In the genomic region with DNA sequence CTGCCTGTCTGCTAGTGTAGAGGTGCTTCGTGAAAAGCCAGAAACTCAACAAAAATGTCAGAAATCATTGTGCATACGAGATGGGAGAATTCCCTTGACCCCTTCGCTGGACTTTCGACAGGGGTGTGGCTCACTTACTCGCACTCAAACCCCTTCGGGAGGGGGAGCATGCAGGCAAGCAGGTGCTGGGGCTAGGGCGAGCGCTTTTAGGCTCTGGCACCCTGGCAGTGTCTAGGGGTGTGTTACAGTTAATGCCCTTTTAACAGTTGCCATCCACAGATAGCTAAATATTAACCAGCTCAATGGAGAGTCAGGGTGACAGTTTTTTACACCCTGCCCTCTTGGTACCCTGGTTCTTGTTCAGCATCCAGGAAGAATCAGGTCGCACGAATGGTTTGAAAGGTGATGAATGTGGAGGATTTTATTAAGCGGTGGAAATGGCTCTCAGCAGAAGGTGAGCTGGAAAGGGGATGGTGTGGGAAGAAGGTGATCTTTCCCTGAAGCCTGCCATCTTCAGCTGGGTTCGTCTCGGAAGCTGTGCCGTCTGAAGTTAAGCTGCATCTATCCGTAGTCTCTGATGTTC, we compare ENCODE assay signal across 29 cellular contexts. TPM values are rescaled to one million over a fixed set of nuclear protein-coding genes. Genes with fewer than 3 reads are reported as not detected.
DNase-seq lines count a peak whose midpoint lies in the region; ATAC-seq and TF ChIP-seq lines count a peak whose summit lies in the region.
"Had no signal": no experiment of that assay in that cellular context is flagged by ENCODE, and none has a peak within 500 bp of the region (broad histone marks: within the 10 kb centered on the region; RNA-seq: fewer than 3 reads in every experiment).

No MANE protein-coding gene starts in this region.

- no peak overlapping the region for H3K9ac ChIP-seq in trophoblast cell (ENCODE audit: low read length)
- H3K9ac ChIP-seq: BLaER1 treated with 17β-estradiol and CSF1 and Interleukin-3, amounts not matched to agents 10 nM and 100 nM; KMS-11; SK-N-SH had no signal

- no peak overlapping the region for H4K8ac ChIP-seq in trophoblast cell (ENCODE audit: low read depth, low read length)

- H3K9me3 ChIP-seq in Peyer's patch (peaks cover 0 to 5% (median 0%) of the 10 kb centered on the region in 4 donors), testis (no peaks in the 10 kb centered on the region), trophoblast cell (ENCODE audit: insufficient read depth, low read depth, low read length) (peaks cover 1% of the 10 kb centered on the region)
- H3K9me3 ChIP-seq: HAP-1, SK-N-SH had no signal

- H3K4me3 ChIP-seq in Peyer's patch (no peak overlapping the region), testis (no peak overlapping the region), trophoblast cell (ENCODE audit: low read depth, low read length) (no peak overlapping the region)
- H3K4me3 ChIP-seq: ascending aorta; BLaER1 treated with 17β-estradiol and CSF1 and Interleukin-3, amounts not matched to agents 10 nM and 100 nM; cardiac muscle cell; HAP-1; left ventricle myocardium inferior; psoas muscle had no signal

- H3K23ac ChIP-seq in trophoblast cell (ENCODE audit: low read length), result no peak overlapping the region

- H3K27ac ChIP-seq in Peyer's patch, result no peak overlapping the region
- H3K27ac ChIP-seq in testis, result no peak overlapping the region
- H3K27ac ChIP-seq in trophoblast cell (ENCODE audit: low read depth, low read length), result no peak overlapping the region
- H3K27ac ChIP-seq: ascending aorta; BLaER1 treated with 17β-estradiol and CSF1 and Interleukin-3, amounts not matched to agents 10 nM and 100 nM; cardiac muscle cell; KMS-11; left ventricle myocardium inferior; psoas muscle had no signal

- DNase-seq in Peyer's patch, result peak in 2 of 3 donors; percentile 51 to 53
- DNase-seq in activated CD8-positive, alpha-beta memory T cell treated with anti-CD3 and anti-CD28 coated beads, Interleukin-2, amount 50 U/mL, for 48 hours, result peak; percentile 13
- DNase-seq in mesenteric fat pad (ENCODE audit: low spot score), result peak; percentile 47
- DNase-seq in testis, result peak; percentile 4
- no peak for DNase-seq in NCI-H128 (lab: John Stamatoyannopoulos, UW; ENCODE audit: unreplicated experiment)
- no peak for DNase-seq in trophoblast cell
- DNase-seq: activated CD4-positive, alpha-beta memory T cell treated with anti-CD3 and anti-CD28 coated beads, Interleukin-2, amount 10 ng/mL, durations not matched to agents 7 days and 5 days; activated naive CD8-positive, alpha-beta T cell treated with anti-CD3 and anti-CD28 coated beads, Interleukin-2, amount 10 ng/mL, durations not matched to agents 7 days and 5 days; activated T-cell treated with anti-CD3 and anti-CD28 coated beads for 4 hours; cortex of kidney; erythroblast; glutamatergic neuron; left ventricle myocardium inferior; NCI-H1417; NCI-H2029 treated with DMSO at 0.1 percent for 48 hours; NCI-H526 treated with DMSO at 0.1 percent for 48 hours; NK-92 treated with Interleukin-12 subunit alpha and Interleukin-12 subunit beta, amount 100 ng/mL, for 24 hours; PC-3; psoas muscle; SK-N-SH; stimulated activated naive B cell treated with anti-CD40 and anti-IgM and Interleukin-4, amounts not matched to agents 10 μg/mL and 1 μg/mL and 100 μg/mL, for 72 hours had no signal

- H3K4me2 ChIP-seq in trophoblast cell (ENCODE audit: low read length), result no peak overlapping the region
- H3K4me2 ChIP-seq: BLaER1 treated with 17β-estradiol and CSF1 and Interleukin-3, amounts not matched to agents 10 nM and 100 nM; KMS-11; SK-N-SH had no signal

- 87 to 88% methylated on average over 15 of the region's 15 CpGs for WGBS in testis, 2 donors
- WGBS in trophoblast cell (ENCODE audit: extremely low coverage, insufficient coverage, insufficient read length), result no CpG with 5 or more reads among the region's 15 CpGs

- TF ChIP-seq CTCF in Peyer's patch (IDR thresholded peaks at IDR 0.05) (no peak), testis (IDR thresholded peaks at IDR 0.05) (no peak)

- H3K4me1 ChIP-seq in Peyer's patch, result peaks cover 0 to 6% (median 0%) of the 10 kb centered on the region in 4 donors
- no peaks in the 10 kb centered on the region for H3K4me1 ChIP-seq in testis
- H3K4me1 ChIP-seq in trophoblast cell (ENCODE audit: control insufficient read depth in 1 of 2, insufficient read depth in 2 of 2, low read length in 2 of 2), result no peaks in the 10 kb centered on the region
- H3K4me1 ChIP-seq: ascending aorta; BLaER1 treated with 17β-estradiol and CSF1 and Interleukin-3, amounts not matched to agents 10 nM and 100 nM; HAP-1; left ventricle myocardium inferior; psoas muscle had no signal

- H3K79me1 ChIP-seq in trophoblast cell (ENCODE audit: low read length), result no peaks in the 10 kb centered on the region

- ATAC-seq in GM21515 (IDR thresholded peaks at IDR 0.05; ENCODE audit: unreplicated experiment), result no peak
- ATAC-seq: activated CD4-positive, CD25-positive, alpha-beta regulatory T cell treated with anti-CD3 and anti-CD28 coated beads, Interleukin-2, amount 50 U/mL, for 24 hours; PC-3; psoas muscle; Right ventricle myocardium inferior; stimulated activated naive B cell treated with anti-CD40 and anti-IgM and Interleukin-4, amounts not matched to agents 10 μg/mL and 1 μg/mL and 100 μg/mL, for 72 hours had no signal

- no peak overlapping the region for H2BK5ac ChIP-seq in trophoblast cell (ENCODE audit: low read depth, low read length, poor library complexity)

- H3K79me2 ChIP-seq in trophoblast cell (ENCODE audit: control insufficient read depth, insufficient read depth, low read length, poor library complexity), result no peaks in the 10 kb centered on the region

- H4K12ac ChIP-seq in trophoblast cell (ENCODE audit: low read depth, low read length), result no peak overlapping the region

- no peak overlapping the region for H4K91ac ChIP-seq in trophoblast cell (ENCODE audit: low read depth, low read length)

- TF ChIP-seq POLR2A in Peyer's patch (IDR thresholded peaks at IDR 0.05) (no peak), testis (IDR thresholded peaks at IDR 0.05) (no peak)

- no peak overlapping the region for H2AFZ ChIP-seq in trophoblast cell (ENCODE audit: insufficient read depth, low read length, poor library complexity)

- no peaks in the 10 kb centered on the region for H3K36me3 ChIP-seq in Peyer's patch
- H3K36me3 ChIP-seq in testis (ENCODE audit: low read depth, missing control alignments), result no peaks in the 10 kb centered on the region
- H3K36me3 ChIP-seq in trophoblast cell (ENCODE audit: control insufficient read depth in 1 of 2, insufficient read depth in 2 of 2, low read length in 2 of 2), result no peaks in the 10 kb centered on the region
- H3K36me3 ChIP-seq: ascending aorta; BLaER1 treated with 17β-estradiol and CSF1 and Interleukin-3, amounts not matched to agents 10 nM and 100 nM; cardiac muscle cell; HAP-1; left ventricle myocardium inferior had no signal

- H2BK12ac ChIP-seq in trophoblast cell (ENCODE audit: low read length), result no peak overlapping the region

- H3K14ac ChIP-seq in trophoblast cell (ENCODE audit: low read length), result no peak overlapping the region

- no peaks in the 10 kb centered on the region for H3K27me3 ChIP-seq in Peyer's patch
- H3K27me3 ChIP-seq in testis, result no peaks in the 10 kb centered on the region
- no peaks in the 10 kb centered on the region for H3K27me3 ChIP-seq in trophoblast cell (ENCODE audit: insufficient read depth, low read length)
- H3K27me3 ChIP-seq: ascending aorta; BLaER1 treated with 17β-estradiol and CSF1 and Interleukin-3, amounts not matched to agents 10 nM and 100 nM; cardiac muscle cell had no signal

- intact Hi-C loops in testis (cut with DNase I; ENCODE audit: low total_unique reads), result no loop called here

- no peak overlapping the region for H3K18ac ChIP-seq in trophoblast cell (ENCODE audit: low read length)

- no peak overlapping the region for H3K4ac ChIP-seq in trophoblast cell (ENCODE audit: low read depth, low read length)

- H2BK120ac ChIP-seq in trophoblast cell (ENCODE audit: insufficient read depth, low read length, poor library complexity), result no peak overlapping the region

- no peak overlapping the region for H2AK5ac ChIP-seq in trophoblast cell (ENCODE audit: low read length)

RNA-seq across cellular contexts. Expression of a gene that starts 59.6 kb away (rescaled TPM):
- 100 to 1,000 TPM in 1 of 4 donors, 10 to 100 TPM in 3; 26.1 to 109 (median 56.6) TPM for total RNA-seq in Peyer's patch
- 2.0 TPM for total RNA-seq in mesenteric fat pad
- total RNA-seq in testis, result 10 to 100 TPM in 1 of 2 donors, 1 to 10 TPM in 1; 8.0 to 13.9 TPM
- polyA plus RNA-seq in testis (ENCODE audit: insufficient read depth, low read depth, low replicate concordance), result 4.3 TPM
- 20.8 and 21.4 TPM in 2 replicates for polyA plus RNA-seq in trophoblast cell (2013)
- total RNA-seq: activated CD4-positive, alpha-beta memory T cell treated with anti-CD3 and anti-CD28 coated beads, Interleukin-2, amount 10 ng/mL, durations not matched to agents 7 days and 5 days; activated naive CD8-positive, alpha-beta T cell treated with anti-CD3 and anti-CD28 coated beads, Interleukin-2, amount 10 ng/mL, durations not matched to agents 7 days and 5 days had no signal
- polyA plus RNA-seq: cardiac muscle cell had no signal

Comparison
In these comparisons a context has a peak if more than half of its experiments do, and no peak if none do; other contexts are left out.
1. DNase-seq: peak in Peyer's patch (2 of 3), activated CD8-positive, alpha-beta memory T cell treated with anti-CD3 and anti-CD28 coated beads, Interleukin-2, amount 50 U/mL, for 48 hours (single experiment), mesenteric fat pad (single experiment) and testis (single experiment); none in NCI-H128 (single experiment) and trophoblast cell (0 of 2).